In the genomic region with DNA sequence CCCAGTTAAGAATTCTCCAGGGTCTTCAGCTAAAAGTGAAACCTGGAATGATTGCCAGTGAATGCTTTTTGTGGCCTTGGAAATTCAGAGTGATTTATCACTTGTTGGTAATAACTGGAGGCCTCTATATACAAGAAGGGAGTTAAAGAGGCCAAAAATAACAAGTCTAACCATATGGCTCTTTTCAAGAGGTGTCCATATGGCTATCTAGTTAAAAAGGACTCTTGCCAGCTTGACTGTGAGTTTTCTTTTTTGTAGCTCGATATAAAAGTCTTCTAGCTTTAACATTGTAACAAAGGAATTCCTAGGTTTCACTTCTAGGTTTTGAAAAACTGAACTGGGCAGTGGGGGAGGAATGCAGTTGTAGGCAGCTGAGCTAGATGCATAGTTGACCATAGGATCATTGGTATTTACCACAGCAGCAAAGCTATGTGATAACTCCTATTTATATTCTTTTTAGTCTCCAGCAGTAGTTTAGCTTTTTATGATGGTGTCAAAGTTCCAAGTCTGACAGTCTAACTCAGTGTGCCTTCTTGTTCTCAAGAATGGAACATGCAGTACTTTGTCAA, we compare ENCODE assay signal across 1 cellular context.
TF ChIP-seq lines count a peak whose summit lies in the region.

No MANE protein-coding gene starts in this region.

TF ChIP-seq in HEK293, 187 proteins besides CTCF, POLR2A, EP300 and RAD21 (continued from another document and continues in another):
- TF ChIP-seq ZNF132 (tag by site-specific recombination; IDR thresholded peaks at IDR 0.05; ENCODE audit: borderline replicate concordance), result no peak
- TF ChIP-seq SP7 (tag by site-specific recombination; IDR thresholded peaks at IDR 0.05), result peak; percentile 86
- TF ChIP-seq HOXD13 (CRISPR knock-in tag; IDR thresholded peaks at IDR 0.05; ENCODE audit: borderline replicate concordance), result no peak
- 0 out of 2 replicates have a peak, but pooled peaks have one; percentile 52 for TF ChIP-seq ZNF184 (tag by site-specific recombination; IDR thresholded peaks at IDR 0.05)
- TF ChIP-seq ZNF530 (tag by site-specific recombination; IDR thresholded peaks at IDR 0.05; ENCODE audit: low read depth), result no peak
- TF ChIP-seq, protein P1, sequence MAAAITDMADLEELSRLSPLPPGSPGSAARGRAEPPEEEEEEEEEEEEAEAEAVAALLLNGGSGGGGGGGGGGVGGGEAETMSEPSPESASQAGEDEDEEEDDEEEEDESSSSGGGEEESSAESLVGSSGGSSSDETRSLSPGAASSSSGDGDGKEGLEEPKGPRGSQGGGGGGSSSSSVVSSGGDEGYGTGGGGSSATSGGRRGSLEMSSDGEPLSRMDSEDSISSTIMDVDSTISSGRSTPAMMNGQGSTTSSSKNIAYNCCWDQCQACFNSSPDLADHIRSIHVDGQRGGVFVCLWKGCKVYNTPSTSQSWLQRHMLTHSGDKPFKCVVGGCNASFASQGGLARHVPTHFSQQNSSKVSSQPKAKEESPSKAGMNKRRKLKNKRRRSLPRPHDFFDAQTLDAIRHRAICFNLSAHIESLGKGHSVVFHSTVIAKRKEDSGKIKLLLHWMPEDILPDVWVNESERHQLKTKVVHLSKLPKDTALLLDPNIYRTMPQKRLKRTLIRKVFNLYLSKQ (tag by site-specific recombination; IDR thresholded peaks at IDR 0.05; ENCODE audit: borderline replicate concordance), result no peak
- no peak for TF ChIP-seq REPIN1 (tag by site-specific recombination; IDR thresholded peaks at IDR 0.05; ENCODE audit: low read depth)
- TF ChIP-seq ZNF223 (tag by site-specific recombination; IDR thresholded peaks at IDR 0.05), result no peak
- no peak for TF ChIP-seq ZNF211 (tag by site-specific recombination; IDR thresholded peaks at IDR 0.05; ENCODE audit: low read depth)
- TF ChIP-seq KLF1 (tag by site-specific recombination; IDR thresholded peaks at IDR 0.05), result no peak
- no peak for TF ChIP-seq ZNF830 (tag by site-specific recombination; IDR thresholded peaks at IDR 0.05; ENCODE audit: low read depth)
- TF ChIP-seq, protein P2, sequence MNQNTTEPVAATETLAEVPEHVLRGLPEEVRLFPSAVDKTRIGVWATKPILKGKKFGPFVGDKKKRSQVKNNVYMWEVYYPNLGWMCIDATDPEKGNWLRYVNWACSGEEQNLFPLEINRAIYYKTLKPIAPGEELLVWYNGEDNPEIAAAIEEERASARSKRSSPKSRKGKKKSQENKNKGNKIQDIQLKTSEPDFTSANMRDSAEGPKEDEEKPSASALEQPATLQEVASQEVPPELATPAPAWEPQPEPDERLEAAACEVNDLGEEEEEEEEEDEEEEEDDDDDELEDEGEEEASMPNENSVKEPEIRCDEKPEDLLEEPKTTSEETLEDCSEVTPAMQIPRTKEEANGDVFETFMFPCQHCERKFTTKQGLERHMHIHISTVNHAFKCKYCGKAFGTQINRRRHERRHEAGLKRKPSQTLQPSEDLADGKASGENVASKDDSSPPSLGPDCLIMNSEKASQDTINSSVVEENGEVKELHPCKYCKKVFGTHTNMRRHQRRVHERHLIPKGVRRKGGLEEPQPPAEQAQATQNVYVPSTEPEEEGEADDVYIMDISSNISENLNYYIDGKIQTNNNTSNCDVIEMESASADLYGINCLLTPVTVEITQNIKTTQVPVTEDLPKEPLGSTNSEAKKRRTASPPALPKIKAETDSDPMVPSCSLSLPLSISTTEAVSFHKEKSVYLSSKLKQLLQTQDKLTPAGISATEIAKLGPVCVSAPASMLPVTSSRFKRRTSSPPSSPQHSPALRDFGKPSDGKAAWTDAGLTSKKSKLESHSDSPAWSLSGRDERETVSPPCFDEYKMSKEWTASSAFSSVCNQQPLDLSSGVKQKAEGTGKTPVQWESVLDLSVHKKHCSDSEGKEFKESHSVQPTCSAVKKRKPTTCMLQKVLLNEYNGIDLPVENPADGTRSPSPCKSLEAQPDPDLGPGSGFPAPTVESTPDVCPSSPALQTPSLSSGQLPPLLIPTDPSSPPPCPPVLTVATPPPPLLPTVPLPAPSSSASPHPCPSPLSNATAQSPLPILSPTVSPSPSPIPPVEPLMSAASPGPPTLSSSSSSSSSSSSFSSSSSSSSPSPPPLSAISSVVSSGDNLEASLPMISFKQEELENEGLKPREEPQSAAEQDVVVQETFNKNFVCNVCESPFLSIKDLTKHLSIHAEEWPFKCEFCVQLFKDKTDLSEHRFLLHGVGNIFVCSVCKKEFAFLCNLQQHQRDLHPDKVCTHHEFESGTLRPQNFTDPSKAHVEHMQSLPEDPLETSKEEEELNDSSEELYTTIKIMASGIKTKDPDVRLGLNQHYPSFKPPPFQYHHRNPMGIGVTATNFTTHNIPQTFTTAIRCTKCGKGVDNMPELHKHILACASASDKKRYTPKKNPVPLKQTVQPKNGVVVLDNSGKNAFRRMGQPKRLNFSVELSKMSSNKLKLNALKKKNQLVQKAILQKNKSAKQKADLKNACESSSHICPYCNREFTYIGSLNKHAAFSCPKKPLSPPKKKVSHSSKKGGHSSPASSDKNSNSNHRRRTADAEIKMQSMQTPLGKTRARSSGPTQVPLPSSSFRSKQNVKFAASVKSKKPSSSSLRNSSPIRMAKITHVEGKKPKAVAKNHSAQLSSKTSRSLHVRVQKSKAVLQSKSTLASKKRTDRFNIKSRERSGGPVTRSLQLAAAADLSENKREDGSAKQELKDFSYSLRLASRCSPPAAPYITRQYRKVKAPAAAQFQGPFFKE (tag by site-specific recombination; IDR thresholded peaks at IDR 0.05; ENCODE audit: borderline replicate concordance), result no peak
- TF ChIP-seq, protein P3, sequence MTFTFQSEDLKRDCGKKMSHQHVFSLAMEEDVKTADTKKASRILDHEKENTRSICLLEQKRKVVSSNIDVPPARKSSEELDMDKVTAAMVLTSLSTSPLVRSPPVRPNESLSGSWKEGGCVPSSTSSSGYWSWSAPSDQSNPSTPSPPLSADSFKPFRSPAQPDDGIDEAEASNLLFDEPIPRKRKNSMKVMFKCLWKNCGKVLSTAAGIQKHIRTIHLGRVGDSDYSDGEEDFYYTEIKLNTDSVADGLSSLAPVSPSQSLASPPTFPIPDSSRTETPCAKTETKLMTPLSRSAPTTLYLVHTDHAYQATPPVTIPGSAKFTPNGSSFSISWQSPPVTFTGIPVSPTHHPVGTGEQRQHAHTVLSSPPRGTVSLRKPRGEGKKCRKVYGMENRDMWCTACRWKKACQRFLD (tag by site-specific recombination; IDR thresholded peaks at IDR 0.05), result no peak
- no peak for TF ChIP-seq ZNF501 (tag by site-specific recombination; IDR thresholded peaks at IDR 0.05)
- TF ChIP-seq ZNF37A (tag by site-specific recombination; IDR thresholded peaks at IDR 0.05), result no peak
- TF ChIP-seq ZNF785 (tag by site-specific recombination; IDR thresholded peaks at IDR 0.05), result no peak
- 0 out of 2 replicates have a peak, but pooled peaks have one; percentile 74 for TF ChIP-seq ZNF391 (tag by site-specific recombination; IDR thresholded peaks at IDR 0.05; ENCODE audit: borderline replicate concordance, low read depth)
- no peak for TF ChIP-seq ZNF571 (tag by site-specific recombination; IDR thresholded peaks at IDR 0.05)
- no peak for TF ChIP-seq ZNF549 (tag by site-specific recombination; IDR thresholded peaks at IDR 0.05)
- peak; percentile 56 for TF ChIP-seq ZNF596 (tag by site-specific recombination; IDR thresholded peaks at IDR 0.05)
- no peak for TF ChIP-seq ZNF776 (tag by site-specific recombination; IDR thresholded peaks at IDR 0.05; ENCODE audit: borderline replicate concordance)
- TF ChIP-seq, protein P4, sequence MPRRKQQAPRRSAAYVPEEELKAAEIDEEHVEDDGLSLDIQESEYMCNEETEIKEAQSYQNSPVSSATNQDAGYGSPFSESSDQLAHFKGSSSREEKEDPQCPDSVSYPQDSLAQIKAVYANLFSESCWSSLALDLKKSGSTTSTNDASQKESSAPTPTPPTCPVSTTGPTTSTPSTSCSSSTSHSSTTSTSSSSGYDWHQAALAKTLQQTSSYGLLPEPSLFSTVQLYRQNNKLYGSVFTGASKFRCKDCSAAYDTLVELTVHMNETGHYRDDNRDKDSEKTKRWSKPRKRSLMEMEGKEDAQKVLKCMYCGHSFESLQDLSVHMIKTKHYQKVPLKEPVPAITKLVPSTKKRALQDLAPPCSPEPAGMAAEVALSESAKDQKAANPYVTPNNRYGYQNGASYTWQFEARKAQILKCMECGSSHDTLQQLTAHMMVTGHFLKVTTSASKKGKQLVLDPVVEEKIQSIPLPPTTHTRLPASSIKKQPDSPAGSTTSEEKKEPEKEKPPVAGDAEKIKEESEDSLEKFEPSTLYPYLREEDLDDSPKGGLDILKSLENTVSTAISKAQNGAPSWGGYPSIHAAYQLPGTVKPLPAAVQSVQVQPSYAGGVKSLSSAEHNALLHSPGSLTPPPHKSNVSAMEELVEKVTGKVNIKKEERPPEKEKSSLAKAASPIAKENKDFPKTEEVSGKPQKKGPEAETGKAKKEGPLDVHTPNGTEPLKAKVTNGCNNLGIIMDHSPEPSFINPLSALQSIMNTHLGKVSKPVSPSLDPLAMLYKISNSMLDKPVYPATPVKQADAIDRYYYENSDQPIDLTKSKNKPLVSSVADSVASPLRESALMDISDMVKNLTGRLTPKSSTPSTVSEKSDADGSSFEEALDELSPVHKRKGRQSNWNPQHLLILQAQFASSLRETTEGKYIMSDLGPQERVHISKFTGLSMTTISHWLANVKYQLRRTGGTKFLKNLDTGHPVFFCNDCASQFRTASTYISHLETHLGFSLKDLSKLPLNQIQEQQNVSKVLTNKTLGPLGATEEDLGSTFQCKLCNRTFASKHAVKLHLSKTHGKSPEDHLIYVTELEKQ (tag by site-specific recombination; IDR thresholded peaks at IDR 0.05; ENCODE audit: borderline replicate concordance), result peak; percentile 62; the same call in 1 of the 2 replicates
- no peak for TF ChIP-seq GLIS2 (tag by site-specific recombination; IDR thresholded peaks at IDR 0.05)
- no peak for TF ChIP-seq ZNF175 (tag by site-specific recombination; IDR thresholded peaks at IDR 0.05)
- peak; percentile 85 for TF ChIP-seq TRIM28 (IDR thresholded peaks at IDR 0.05; ENCODE audit: borderline replicate concordance, low read length)
- TF ChIP-seq ZBTB1 (tag by site-specific recombination; IDR thresholded peaks at IDR 0.05), result 0 out of 2 replicates have a peak, but pooled peaks have one; percentile 64
- TF ChIP-seq ZIC2 (tag by site-specific recombination; IDR thresholded peaks at IDR 0.05), result peak; percentile 28; the same call in 1 of the 2 replicates
- TF ChIP-seq, protein P5, sequence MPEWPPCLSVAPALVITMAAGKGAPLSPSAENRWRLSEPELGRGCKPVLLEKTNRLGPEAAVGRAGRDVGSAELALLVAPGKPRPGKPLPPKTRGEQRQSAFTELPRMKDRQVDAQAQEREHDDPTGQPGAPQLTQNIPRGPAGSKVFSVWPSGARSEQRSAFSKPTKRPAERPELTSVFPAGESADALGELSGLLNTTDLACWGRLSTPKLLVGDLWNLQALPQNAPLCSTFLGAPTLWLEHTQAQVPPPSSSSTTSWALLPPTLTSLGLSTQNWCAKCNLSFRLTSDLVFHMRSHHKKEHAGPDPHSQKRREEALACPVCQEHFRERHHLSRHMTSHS (tag by site-specific recombination; IDR thresholded peaks at IDR 0.05), result peak; percentile 92
- no peak for TF ChIP-seq ZNF792 (tag by site-specific recombination; IDR thresholded peaks at IDR 0.05)
- peak; percentile 93 for TF ChIP-seq WT1 (tag by site-specific recombination; IDR thresholded peaks at IDR 0.05)
- TF ChIP-seq ZNF560 (tag by site-specific recombination; IDR thresholded peaks at IDR 0.05; ENCODE audit: borderline replicate concordance), result no peak
- TF ChIP-seq RBAK (tag by site-specific recombination; IDR thresholded peaks at IDR 0.05), result no peak
- TF ChIP-seq, protein P6, sequence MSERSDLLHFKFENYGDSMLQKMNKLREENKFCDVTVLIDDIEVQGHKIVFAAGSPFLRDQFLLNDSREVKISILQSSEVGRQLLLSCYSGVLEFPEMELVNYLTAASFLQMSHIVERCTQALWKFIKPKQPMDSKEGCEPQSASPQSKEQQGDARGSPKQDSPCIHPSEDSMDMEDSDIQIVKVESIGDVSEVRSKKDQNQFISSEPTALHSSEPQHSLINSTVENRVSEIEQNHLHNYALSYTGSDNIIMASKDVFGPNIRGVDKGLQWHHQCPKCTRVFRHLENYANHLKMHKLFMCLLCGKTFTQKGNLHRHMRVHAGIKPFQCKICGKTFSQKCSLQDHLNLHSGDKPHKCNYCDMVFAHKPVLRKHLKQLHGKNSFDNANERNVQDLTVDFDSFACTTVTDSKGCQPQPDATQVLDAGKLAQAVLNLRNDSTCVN (tag by site-specific recombination; optimal IDR thresholded peaks at IDR 0.05), result no peak
- no peak for TF ChIP-seq ZSCAN23 (tag by site-specific recombination; IDR thresholded peaks at IDR 0.05)
- TF ChIP-seq ZNF664 (tag by site-specific recombination; IDR thresholded peaks at IDR 0.05), result no peak
- TF ChIP-seq ZNF404 (tag by site-specific recombination; IDR thresholded peaks at IDR 0.05), result no peak
- peak; percentile 75; the same call in 1 of the 2 replicates for TF ChIP-seq TCF7L2 (IDR thresholded peaks at IDR 0.05; ENCODE audit: borderline replicate concordance, low read depth, low read length)
- TF ChIP-seq ZNF626 (tag by site-specific recombination; IDR thresholded peaks at IDR 0.05), result no peak
- TF ChIP-seq, protein P7, sequence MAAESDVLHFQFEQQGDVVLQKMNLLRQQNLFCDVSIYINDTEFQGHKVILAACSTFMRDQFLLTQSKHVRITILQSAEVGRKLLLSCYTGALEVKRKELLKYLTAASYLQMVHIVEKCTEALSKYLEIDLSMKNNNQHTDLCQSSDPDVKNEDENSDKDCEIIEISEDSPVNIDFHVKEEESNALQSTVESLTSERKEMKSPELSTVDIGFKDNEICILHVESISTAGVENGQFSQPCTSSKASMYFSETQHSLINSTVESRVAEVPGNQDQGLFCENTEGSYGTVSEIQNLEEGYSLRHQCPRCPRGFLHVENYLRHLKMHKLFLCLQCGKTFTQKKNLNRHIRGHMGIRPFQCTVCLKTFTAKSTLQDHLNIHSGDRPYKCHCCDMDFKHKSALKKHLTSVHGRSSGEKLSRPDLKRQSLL (tag by site-specific recombination; IDR thresholded peaks at IDR 0.05), result peak; percentile 66; the same call in 1 of the 2 replicates
- TF ChIP-seq, protein P8, sequence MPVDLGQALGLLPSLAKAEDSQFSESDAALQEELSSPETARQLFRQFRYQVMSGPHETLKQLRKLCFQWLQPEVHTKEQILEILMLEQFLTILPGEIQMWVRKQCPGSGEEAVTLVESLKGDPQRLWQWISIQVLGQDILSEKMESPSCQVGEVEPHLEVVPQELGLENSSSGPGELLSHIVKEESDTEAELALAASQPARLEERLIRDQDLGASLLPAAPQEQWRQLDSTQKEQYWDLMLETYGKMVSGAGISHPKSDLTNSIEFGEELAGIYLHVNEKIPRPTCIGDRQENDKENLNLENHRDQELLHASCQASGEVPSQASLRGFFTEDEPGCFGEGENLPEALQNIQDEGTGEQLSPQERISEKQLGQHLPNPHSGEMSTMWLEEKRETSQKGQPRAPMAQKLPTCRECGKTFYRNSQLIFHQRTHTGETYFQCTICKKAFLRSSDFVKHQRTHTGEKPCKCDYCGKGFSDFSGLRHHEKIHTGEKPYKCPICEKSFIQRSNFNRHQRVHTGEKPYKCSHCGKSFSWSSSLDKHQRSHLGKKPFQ (tag by site-specific recombination; IDR thresholded peaks at IDR 0.05), result peak; percentile 72
- TF ChIP-seq ZBTB7A (tag by site-specific recombination; IDR thresholded peaks at IDR 0.05; ENCODE audit: low read depth), result no peak
- TF ChIP-seq HOXC10 (CRISPR knock-in tag; IDR thresholded peaks at IDR 0.05), result no peak
- no peak for TF ChIP-seq ZNF623 (tag by site-specific recombination; IDR thresholded peaks at IDR 0.05)
